1 cellular context compared by ENCODE assay signal in the genomic region with DNA sequence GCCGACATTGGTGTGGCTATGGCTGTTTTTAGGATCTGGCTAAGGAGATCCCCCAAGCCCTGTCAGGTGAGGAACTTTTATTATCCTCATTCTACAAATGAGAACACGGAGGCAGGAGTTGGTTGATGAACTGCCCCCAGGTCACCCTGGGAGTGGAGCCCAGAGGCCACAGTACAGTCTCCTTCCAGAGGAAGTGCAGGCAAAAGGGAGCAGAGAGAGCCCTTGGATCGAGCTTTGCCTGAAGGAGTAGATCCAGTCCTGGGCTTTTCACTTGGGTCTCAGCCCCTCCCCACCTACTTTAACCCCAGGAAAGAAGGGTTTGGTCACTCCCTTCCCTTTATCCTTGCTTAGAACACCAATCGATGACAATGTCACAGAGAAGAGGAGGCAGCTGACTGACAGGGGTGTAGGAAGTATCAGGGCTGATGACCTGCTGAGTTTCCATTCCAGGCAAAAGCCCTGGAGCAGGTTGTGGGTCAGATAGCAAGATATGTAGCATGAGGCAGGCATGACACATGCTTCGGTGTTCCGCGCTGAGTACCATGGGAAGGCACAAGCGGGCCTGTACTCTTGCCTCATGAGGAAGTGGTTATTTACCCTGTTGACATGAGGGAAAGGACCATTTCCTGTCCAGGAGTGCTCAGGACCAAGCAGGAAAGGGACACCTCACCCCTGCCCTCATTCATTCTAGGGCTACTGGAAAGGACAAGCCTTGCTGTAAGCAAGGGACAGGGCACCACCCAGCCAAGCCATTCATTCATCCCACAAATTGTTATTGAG.
TF ChIP-seq lines count a peak whose summit lies in the region.

No MANE protein-coding gene starts in this region.

TF ChIP-seq in H1, 55 proteins besides CTCF, POLR2A, EP300 and RAD21:
- TF ChIP-seq NANOG (IDR thresholded peaks at IDR 0.05; ENCODE audit: insufficient read depth, low read depth, low read length, poor library complexity, severe bottlenecking) (no peak), RBBP5 (IDR thresholded peaks at IDR 0.05; ENCODE audit: borderline replicate concordance, low read depth, low read length) (no peak), YY1 (IDR thresholded peaks at IDR 0.05; ENCODE audit: low read depth, low read length) (no peak), HDAC2 (IDR thresholded peaks at IDR 0.05; ENCODE audit: borderline replicate concordance in 1 of 2, low read depth in 2 of 2, low read length in 2 of 2) (no peak), CTBP2 (IDR thresholded peaks at IDR 0.05; ENCODE audit: borderline replicate concordance, insufficient read depth, insufficient read length, low read length) (no peak), KDM4A (IDR thresholded peaks at IDR 0.05; ENCODE audit: low read depth, low read length, severe bottlenecking) (no peak), SIN3A (conservative IDR thresholded peaks at IDR 0.05 in 1 of 2, IDR thresholded peaks at IDR 0.05 in 1 of 2; ENCODE audit: low read depth in 1 of 2, low read length in 2 of 2) (no peak), MAFK (IDR thresholded peaks at IDR 0.05; ENCODE audit: low read depth, low read length) (no peak), CBX8 (IDR thresholded peaks at IDR 0.05; ENCODE audit: borderline replicate concordance, low read depth, low read length) (no peak), E2F6 (IDR thresholded peaks at IDR 0.05) (no peak), JUN (IDR thresholded peaks at IDR 0.05; ENCODE audit: low read depth, low read length) (no peak), NRF1 (IDR thresholded peaks at IDR 0.05; ENCODE audit: low read depth, low read length) (no peak), BRCA1 (IDR thresholded peaks at IDR 0.05; ENCODE audit: low read depth, low read length) (no peak), CBX5 (IDR thresholded peaks at IDR 0.05; ENCODE audit: low read depth, low read length) (no peak), RFX5 (IDR thresholded peaks at IDR 0.05; ENCODE audit: borderline replicate concordance, low read depth, low read length) (no peak), KDM5A (IDR thresholded peaks at IDR 0.05; ENCODE audit: low read length) (no peak), SP4 (IDR thresholded peaks at IDR 0.05; ENCODE audit: low read length) (no peak)
- TF ChIP-seq, protein P1, sequence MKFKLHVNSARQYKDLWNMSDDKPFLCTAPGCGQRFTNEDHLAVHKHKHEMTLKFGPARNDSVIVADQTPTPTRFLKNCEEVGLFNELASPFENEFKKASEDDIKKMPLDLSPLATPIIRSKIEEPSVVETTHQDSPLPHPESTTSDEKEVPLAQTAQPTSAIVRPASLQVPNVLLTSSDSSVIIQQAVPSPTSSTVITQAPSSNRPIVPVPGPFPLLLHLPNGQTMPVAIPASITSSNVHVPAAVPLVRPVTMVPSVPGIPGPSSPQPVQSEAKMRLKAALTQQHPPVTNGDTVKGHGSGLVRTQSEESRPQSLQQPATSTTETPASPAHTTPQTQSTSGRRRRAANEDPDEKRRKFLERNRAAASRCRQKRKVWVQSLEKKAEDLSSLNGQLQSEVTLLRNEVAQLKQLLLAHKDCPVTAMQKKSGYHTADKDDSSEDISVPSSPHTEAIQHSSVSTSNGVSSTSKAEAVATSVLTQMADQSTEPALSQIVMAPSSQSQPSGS (IDR thresholded peaks at IDR 0.05; ENCODE audit: low read length) = no peak
- TF ChIP-seq, protein P2, sequence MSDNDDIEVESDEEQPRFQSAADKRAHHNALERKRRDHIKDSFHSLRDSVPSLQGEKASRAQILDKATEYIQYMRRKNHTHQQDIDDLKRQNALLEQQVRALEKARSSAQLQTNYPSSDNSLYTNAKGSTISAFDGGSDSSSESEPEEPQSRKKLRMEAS (IDR thresholded peaks at IDR 0.05) = no peak
- TF ChIP-seq, protein P3, sequence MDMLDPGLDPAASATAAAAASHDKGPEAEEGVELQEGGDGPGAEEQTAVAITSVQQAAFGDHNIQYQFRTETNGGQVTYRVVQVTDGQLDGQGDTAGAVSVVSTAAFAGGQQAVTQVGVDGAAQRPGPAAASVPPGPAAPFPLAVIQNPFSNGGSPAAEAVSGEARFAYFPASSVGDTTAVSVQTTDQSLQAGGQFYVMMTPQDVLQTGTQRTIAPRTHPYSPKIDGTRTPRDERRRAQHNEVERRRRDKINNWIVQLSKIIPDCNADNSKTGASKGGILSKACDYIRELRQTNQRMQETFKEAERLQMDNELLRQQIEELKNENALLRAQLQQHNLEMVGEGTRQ (IDR thresholded peaks at IDR 0.05; ENCODE audit: low read length) = no peak
